8 cellular contexts compared by ENCODE assay signal in the genomic region with DNA sequence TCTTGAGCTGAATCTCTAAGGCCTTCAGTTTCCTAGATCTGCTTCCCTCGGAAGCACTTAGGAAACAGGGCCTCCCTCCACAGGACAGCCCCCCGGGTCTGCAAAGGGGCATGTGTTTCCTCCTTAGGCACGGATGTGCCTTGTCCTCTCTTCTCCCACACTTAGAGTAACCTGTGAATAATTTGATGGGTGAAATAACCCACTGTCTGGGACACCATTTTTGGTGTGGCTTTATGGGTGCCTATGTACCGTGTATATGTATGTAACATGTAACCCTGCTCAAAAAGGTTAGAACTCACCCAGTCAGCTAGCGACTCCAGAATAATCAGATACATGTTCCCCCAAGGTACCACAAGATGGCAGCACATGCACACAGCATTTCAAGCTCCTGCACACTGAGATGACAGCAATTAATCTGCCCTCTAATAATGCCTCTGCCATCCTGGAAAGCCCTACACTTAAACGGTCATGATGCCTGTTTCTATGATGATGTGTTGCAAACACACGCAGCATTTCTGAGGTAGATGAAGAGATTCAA.
DNase-seq lines count a peak whose midpoint lies in the region; ATAC-seq and TF ChIP-seq lines count a peak whose summit lies in the region.

No MANE protein-coding gene starts in this region.

- ATAC-seq in HG03565 (IDR thresholded peaks at IDR 0.05; ENCODE audit: unreplicated experiment), result peak; percentile 77

- H3K27ac ChIP-seq in dorsolateral prefrontal cortex, result peak overlapping the region in 1 of 59 donors; percentile 48

- no peaks in the 10 kb centered on the region for H3K27me3 ChIP-seq in dorsolateral prefrontal cortex

- H3K4me3 ChIP-seq in dorsolateral prefrontal cortex, result peak overlapping the region in 12 of 59 donors; percentile 1 to 47 (median 28)

- intact Hi-C loops in dorsolateral prefrontal cortex (cut with DNase I), result loop anchor here (1.0 to 5.0 kb wide), 3 partner anchors 260 to 549 kb away; no protein-coding TSS in a partner anchor

- TF ChIP-seq CTCF in dorsolateral prefrontal cortex (IDR thresholded peaks at IDR 0.05 in 54 of 56, conservative IDR thresholded peaks at IDR 0.05 in 2 of 56; ENCODE audit: low read depth in 1 of 56, partially characterized antibody in 56 of 56), result peak; percentile 63 to 96 (median 85)

- peak in 12 of 14 donors; percentile 3 to 80 (median 24) for DNase-seq in C1 segment of cervical spinal cord (lab: John Stamatoyannopoulos, UW)
- DNase-seq in GM19240 (ENCODE audit: insufficient read length, low spot score), result peak; percentile 51
- DNase-seq in NCI-H748 (lab: John Stamatoyannopoulos, UW; ENCODE audit: unreplicated experiment), result peak; percentile 94
- peak; percentile 67 for DNase-seq in activated CD4-positive, alpha-beta T cell treated with anti-CD3 and anti-CD28 coated beads, Interleukin-2, amount 50 U/mL, for 1 hour
- peak in 8 of 10 donors; percentile 46 to 82 (median 68) for DNase-seq in dorsolateral prefrontal cortex
- peak; percentile 92 to 94 for DNase-seq in lung microvascular endothelial cell (ENCODE audit: low read depth in 2 of 2)
- DNase-seq in stimulated activated CD8-positive, alpha-beta memory T cell treated with anti-CD3 and anti-CD28 coated beads, Interleukin-15, amount 100 ng/mL, for 4 hours (ENCODE audit: low read depth in 2 of 2), result peak; percentile 29 to 46

Comparison
In these comparisons a context has a peak if more than half of its experiments do, and no peak if none do; other contexts are left out.
1. DNase-seq: peak in every context shown above with its lines; median percentile 94 in NCI-H748; 93 in lung microvascular endothelial cell; 68 in dorsolateral prefrontal cortex; 67 in activated CD4-positive, alpha-beta T cell treated with anti-CD3 and anti-CD28 coated beads, Interleukin-2, amount 50 U/mL, for 1 hour; 51 in GM19240; 38 in stimulated activated CD8-positive, alpha-beta memory T cell treated with anti-CD3 and anti-CD28 coated beads, Interleukin-15, amount 100 ng/mL, for 4 hours; 24 in C1 segment of cervical spinal cord.